In genomic region chr2:19844750-19845149, GRCh38 we compare ENCODE assay signal across 23 cellular contexts.
"Had no signal": no experiment of that assay in that cellular context is flagged by ENCODE, and none has a peak within 500 bp of the region (broad histone marks: within the 10 kb centered on the region; RNA-seq: fewer than 3 reads in every experiment).

No MANE protein-coding gene starts in this region.

- DNase-seq: IMR-90, Karpas-422, KG1, MG63, NCI-H1092, NCI-H1105 treated with DMSO at 0.1 percent for 48 hours, NCI-H1417 treated with DMSO at 0.1 percent for 48 hours, NCI-H146, NCI-H1694 treated with DMSO at 0.1 percent for 48 hours, NCI-H1930, NCI-H2081, NCI-H2107, NCI-H226, NCI-H446, NCI-H510A, NCI-H524 treated with DMSO at 0.1 percent for 48 hours, NCI-H69, NCI-H774, PC-3, SHP77, SK-N-SH had no signal

- ATAC-seq: HepG2, Panc1, PC-3 had no signal
